In the genomic region with DNA sequence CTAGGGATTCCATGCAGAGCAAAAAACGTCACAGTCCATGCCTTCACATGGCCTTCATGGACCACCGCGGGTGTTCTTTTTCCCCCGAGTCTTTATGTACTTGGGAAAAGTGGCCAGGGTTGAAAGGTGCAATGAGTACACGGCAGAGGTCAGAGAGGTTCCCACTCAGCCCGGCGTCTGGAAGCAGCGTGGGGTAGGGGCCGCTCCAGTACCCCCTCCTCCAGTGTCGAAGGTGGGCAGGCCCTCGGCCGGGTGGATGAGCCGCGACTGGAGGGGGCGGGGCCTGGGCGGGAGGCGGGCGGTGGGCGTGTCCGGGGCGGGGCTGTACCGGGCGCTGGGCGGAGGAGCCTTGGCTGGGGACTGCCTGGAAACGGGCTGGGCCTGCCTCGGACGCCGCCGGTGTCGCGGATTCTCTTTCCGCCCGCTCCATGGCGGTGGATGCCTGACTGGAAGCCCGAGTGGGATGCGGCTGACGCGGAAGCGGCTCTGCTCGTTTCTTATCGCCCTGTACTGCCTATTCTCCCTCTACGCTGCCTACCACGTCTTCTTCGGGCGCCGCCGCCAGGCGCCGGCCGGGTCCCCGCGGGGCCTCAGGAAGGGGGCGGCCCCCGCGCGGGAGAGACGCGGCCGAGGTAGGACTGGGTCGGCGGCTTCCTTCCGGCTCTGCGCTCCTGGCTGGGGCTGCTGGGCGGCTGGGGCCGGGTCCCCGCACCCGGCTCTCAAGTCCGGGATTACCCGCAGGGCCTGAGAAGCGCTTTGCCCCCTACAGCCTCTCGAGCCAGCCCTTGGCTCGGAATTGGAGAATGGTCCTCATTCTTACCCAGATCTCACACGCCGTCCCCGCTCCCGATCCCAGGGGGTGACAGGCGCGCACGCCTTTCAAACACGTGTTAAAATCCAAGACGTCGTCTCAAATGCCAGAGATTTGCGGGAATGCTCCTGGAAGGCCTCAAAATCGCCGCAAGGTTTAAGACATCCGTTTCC, we compare ENCODE assay signal across 8 cellular contexts. TPM values are rescaled to one million over a fixed set of nuclear protein-coding genes. Genes with fewer than 3 reads are reported as not detected.
DNase-seq lines count a peak whose midpoint lies in the region; ATAC-seq and TF ChIP-seq lines count a peak whose summit lies in the region.

A gene with protein sequence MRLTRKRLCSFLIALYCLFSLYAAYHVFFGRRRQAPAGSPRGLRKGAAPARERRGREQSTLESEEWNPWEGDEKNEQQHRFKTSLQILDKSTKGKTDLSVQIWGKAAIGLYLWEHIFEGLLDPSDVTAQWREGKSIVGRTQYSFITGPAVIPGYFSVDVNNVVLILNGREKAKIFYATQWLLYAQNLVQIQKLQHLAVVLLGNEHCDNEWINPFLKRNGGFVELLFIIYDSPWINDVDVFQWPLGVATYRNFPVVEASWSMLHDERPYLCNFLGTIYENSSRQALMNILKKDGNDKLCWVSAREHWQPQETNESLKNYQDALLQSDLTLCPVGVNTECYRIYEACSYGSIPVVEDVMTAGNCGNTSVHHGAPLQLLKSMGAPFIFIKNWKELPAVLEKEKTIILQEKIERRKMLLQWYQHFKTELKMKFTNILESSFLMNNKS (plus strand): TSS at position 412 of the 984 bp plus-strand sequence. CDS start 52 bp downstream, at position 464.

- H3K4me3 ChIP-seq in right atrium auricular region (peak within 1 kb of the TSS; percentile 72 to 87), rectal smooth muscle tissue (ENCODE audit: low read length) (peak within 1 kb of the TSS; percentile 94), vagina (peak within 1 kb of the TSS; percentile 80 to 82)

- TF ChIP-seq CTCF in right atrium auricular region (IDR thresholded peaks at IDR 0.05) (no peak), vagina (IDR thresholded peaks at IDR 0.05) (no peak)

- H3K27me3 ChIP-seq in right atrium auricular region (no peaks in the 10 kb centered on the region), rectal smooth muscle tissue (ENCODE audit: control insufficient read depth, insufficient read depth, low read length) (no peaks in the 10 kb centered on the region), vagina (no peaks in the 10 kb centered on the region)

- H3K36me3 ChIP-seq in right atrium auricular region (peaks cover 10% of the 10 kb centered on the region), rectal smooth muscle tissue (ENCODE audit: control insufficient read depth, insufficient read depth, low read length) (peaks cover 3% of the 10 kb centered on the region), vagina (no peaks in the 10 kb centered on the region)

- peak within 1 kb of the TSS; percentile 97 for H3K9ac ChIP-seq in rectal smooth muscle tissue (ENCODE audit: low read length)

- H3K9me3 ChIP-seq in right atrium auricular region, result no peaks in the 10 kb centered on the region
- no peaks in the 10 kb centered on the region for H3K9me3 ChIP-seq in vagina

- H3K27ac ChIP-seq in right atrium auricular region, result peak within 1 kb of the TSS; percentile 88 to 90
- peak within 1 kb of the TSS; percentile 93 for H3K27ac ChIP-seq in rectal smooth muscle tissue (ENCODE audit: low read depth, low read length)
- H3K27ac ChIP-seq in vagina, result peak within 1 kb of the TSS; percentile 91

- H3K4me1 ChIP-seq in right atrium auricular region, result peaks cover 0 to 14% of the 10 kb centered on the region in 2 donors
- no peaks in the 10 kb centered on the region for H3K4me1 ChIP-seq in rectal smooth muscle tissue (ENCODE audit: control insufficient read depth, insufficient read depth, low read length)
- peaks cover 31% of the 10 kb centered on the region for H3K4me1 ChIP-seq in vagina

- intact Hi-C loops in T-helper 2 cell treated with Interferon-gamma antibody and Interleukin-4, amounts not matched to agents 100 ng/mL and 5 ng/mL, for 36 hours (cut with micrococcal nuclease), result loop anchor here (2.0 to 10.0 kb wide), 5 partner anchors 65 to 1175 kb away; a partner anchor contains a TSS
- intact Hi-C loops in vagina (cut with DNase I), result no loop called here

- DNase-seq in NCI-H146 treated with DMSO at 0.1 percent for 48 hours (lab: John Stamatoyannopoulos, UW; ENCODE audit: unreplicated experiment) (peak; percentile 73), anterior cingulate cortex (lab: John Stamatoyannopoulos, UW) (peak; percentile 50 to 93 (median 86)), right atrium auricular region (ENCODE audit: low spot score) (peak; percentile 79), vagina (ENCODE audit: extremely low spot score in 2 of 2) (peak in 1 of 2 donors; percentile 89)

- ATAC-seq in GM18499 (IDR thresholded peaks at IDR 0.05; ENCODE audit: insufficient read depth, unreplicated experiment) (peak; percentile 66), HG02884 (IDR thresholded peaks at IDR 0.05; ENCODE audit: unreplicated experiment) (peak; percentile 91)

- peak in 1 of 2 donors; percentile 56 for TF ChIP-seq POLR2A in vagina (IDR thresholded peaks at IDR 0.05)

RNA-seq across cellular contexts. Expression of the gene that starts here (rescaled TPM):
- total RNA-seq in T-helper 2 cell treated with Interferon-gamma antibody and Interleukin-4, amounts not matched to agents 100 ng/mL and 5 ng/mL, for 36 hours, result 15.7 and 16.8 TPM in 2 replicates
- 10 to 100 TPM; 18.7 to 21.7 TPM for total RNA-seq in right atrium auricular region
- total RNA-seq in vagina, result 10.1 TPM
